Comparison of ENCODE assay signal across 10 cellular contexts in the genomic region with DNA sequence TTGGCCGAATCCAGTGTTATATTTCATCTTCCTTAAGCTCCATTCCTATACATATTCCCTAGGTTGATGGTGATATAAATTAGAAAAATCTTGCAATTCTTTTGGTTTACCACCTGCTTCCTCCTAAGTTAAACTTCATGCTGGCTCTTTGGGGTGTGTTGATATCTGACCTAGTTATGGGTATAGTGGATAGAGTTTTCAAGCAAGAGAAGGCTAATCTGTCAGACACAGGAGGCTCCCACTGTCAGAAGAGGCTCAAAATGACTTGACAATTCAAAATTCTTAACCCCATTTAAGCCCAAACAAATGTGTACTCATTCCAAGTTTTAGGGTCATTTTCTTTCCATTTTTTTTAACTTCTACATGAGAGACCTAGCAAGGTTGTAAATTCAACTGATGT.
"Had no signal": no experiment of that assay in that cellular context is flagged by ENCODE, and none has a peak within 500 bp of the region (broad histone marks: within the 10 kb centered on the region; RNA-seq: fewer than 3 reads in every experiment).

No MANE protein-coding gene starts in this region.

- H3K36me3 ChIP-seq: HAP-1 had no signal

- H3K4me1 ChIP-seq: HAP-1 had no signal

- DNase-seq: GM23248, GOT3, H7, H9, HCEC 1CT, HFFc6 had no signal

- ATAC-seq: GM23338, HCT116 had no signal

- H3K4me3 ChIP-seq: GM23248, GM23338, HAP-1 had no signal

- FAIRE-seq: H1 had no signal

- H3K4me2 ChIP-seq: GM23338 had no signal

- H2AFZ ChIP-seq: GM23248, GM23338 had no signal

- H3K27ac ChIP-seq: GM23248 had no signal

- H3K9ac ChIP-seq: GM23248 had no signal
